1 cellular context compared by ENCODE assay signal in genomic region chr11:116948375-116948774, GRCh38.
A peak's percentile ranks its signal among the peaks of the same experiment; 100 is the strongest.
TF ChIP-seq lines count a peak whose summit lies in the region.

No MANE protein-coding gene starts in this region.

TF ChIP-seq in GM12878, 131 proteins besides CTCF, POLR2A, EP300 and RAD21 (continued from another document):
- TF ChIP-seq ATF2 (IDR thresholded peaks at IDR 0.05; ENCODE audit: low read length) = peak; percentile 24; the same call in 1 of the 2 replicates
- peak; percentile 69 for TF ChIP-seq JUNB (IDR thresholded peaks at IDR 0.05)
- no peak for TF ChIP-seq ZNF24 (IDR thresholded peaks at IDR 0.05)
- no peak for TF ChIP-seq BACH1 (IDR thresholded peaks at IDR 0.05; ENCODE audit: borderline replicate concordance)
TF ChIP-seq in GM12878: peak in this region for 6.
